ENCODE assay signal across 8 cellular contexts in genomic region chr12:49068879-49069506, GRCh38. TPM values are rescaled to one million over a fixed set of nuclear protein-coding genes. Genes with fewer than 3 reads are reported as not detected.
DNase-seq lines count a peak whose midpoint lies in the region; TF ChIP-seq lines count a peak whose summit lies in the region.

No MANE protein-coding gene starts in this region.

- no peak for TF ChIP-seq POLR2A in stomach (IDR thresholded peaks at IDR 0.05)

- TF ChIP-seq CTCF in WERI-Rb-1 (IDR thresholded peaks at IDR 0.05; ENCODE audit: low read depth, low read length) = no peak
- no peak for TF ChIP-seq CTCF in stomach (IDR thresholded peaks at IDR 0.05)

- H3K4me3 ChIP-seq in WERI-Rb-1 (ENCODE audit: low read depth, low read length) (peak overlapping the region; percentile 58), iPS DF 6.9 (ENCODE audit: low read length) (peak overlapping the region; percentile 61; the same call in 1 of the 2 replicates), stomach (peak overlapping the region; percentile 74 to 88 (median 80))

- WGBS in iPS DF 6.9 (ENCODE audit: insufficient coverage, insufficient read length) = no CpG with 5 or more reads among the region's 21 CpGs
- 14 to 23% (median 20%) methylated on average over 21 of the region's 21 CpGs for WGBS in stomach, 5 donors

- no peak for TF ChIP-seq EP300 in stomach (IDR thresholded peaks at IDR 0.05)

- H3K4me1 ChIP-seq in iPS DF 6.9 (ENCODE audit: control insufficient read depth, insufficient read depth, low read length) = no peaks in the 10 kb centered on the region; the same call in 1 of the 2 replicates
- H3K4me1 ChIP-seq in stomach = peaks cover 10 to 22% (median 20%) of the 10 kb centered on the region in 4 donors

- peak; percentile 32 for DNase-seq in NCI-H748 (lab: John Stamatoyannopoulos, UW; ENCODE audit: unreplicated experiment)
- DNase-seq in NCI-H748 treated with DMSO at 0.1 percent for 48 hours (lab: John Stamatoyannopoulos, UW) = no peak
- DNase-seq in WERI-Rb-1 = peak; percentile 37
- no peak for DNase-seq in iPS DF 6.9 (ENCODE audit: low read depth, low spot score)
- no peak for DNase-seq in stomach
- DNase-seq in H4 (ENCODE audit: low spot score) = no peak
- no peak for DNase-seq in stimulated activated naive CD4-positive, alpha-beta T cell treated with Interleukin-2 at 50 U/mL for 16 hours (lab: John Stamatoyannopoulos, UW)
- no peak for DNase-seq in medulla oblongata (ENCODE audit: extremely low spot score)

- H3K36me3 ChIP-seq in WERI-Rb-1 (peaks cover 8% of the 10 kb centered on the region), iPS DF 6.9 (ENCODE audit: control insufficient read depth, insufficient read depth, low read length) (no peaks in the 10 kb centered on the region), stomach (no peaks in the 10 kb centered on the region)

- H3K27ac ChIP-seq in WERI-Rb-1 (peak overlapping the region; percentile 68), iPS DF 6.9 (ENCODE audit: low read length) (no peak overlapping the region), stomach (peak overlapping the region in 4 of 5 donors; percentile 73 to 87 (median 85))

- H3K9me3 ChIP-seq in WERI-Rb-1 (ENCODE audit: severe bottlenecking) = no peaks in the 10 kb centered on the region
- H3K9me3 ChIP-seq in iPS DF 6.9 (ENCODE audit: control insufficient read depth, insufficient read depth, low read length) = no peaks in the 10 kb centered on the region
- no peaks in the 10 kb centered on the region for H3K9me3 ChIP-seq in stomach

- H3K27me3 ChIP-seq in WERI-Rb-1 (ENCODE audit: insufficient read depth, low read depth, severe bottlenecking) (no peaks in the 10 kb centered on the region), iPS DF 6.9 (ENCODE audit: control insufficient read depth, insufficient read depth, low read length) (no peaks in the 10 kb centered on the region), stomach (no peaks in the 10 kb centered on the region)

- intact Hi-C loops in stomach (cut with DNase I; ENCODE audit: low total_unique reads) = loop anchor here (10.0 kb wide), 1 partner anchor 56 kb away; no protein-coding TSS in a partner anchor

RNA-seq across cellular contexts. Expression of gene RHEBL1, which starts 0.8 kb away (rescaled TPM):
- total RNA-seq in stomach = not detected
- polyA plus RNA-seq in stomach = 1 to 10 TPM in 1 of 3 donors, under 1 TPM in 1, not detected in 1; 0.75 to 1.0 TPM
- 0.99 and 2.4 TPM in 2 replicates for total RNA-seq in H4 (2014; rRNA removed; shearing (Covaris generic))

RNA-seq across cellular contexts. Expression of gene KMT2D, which starts 8.4 kb away (rescaled TPM):
- 100 to 1,000 TPM in 3 of 5 donors, 10 to 100 TPM in 2; 65.4 to 220 (median 110) TPM for total RNA-seq in stomach
- 10 to 100 TPM in 1 of 3 donors, 1 to 10 TPM in 2; 3.2 to 17.2 (median 7.4) TPM for polyA plus RNA-seq in stomach
- 6.9 and 9.4 TPM in 2 replicates for total RNA-seq in H4 (2014; rRNA removed; shearing (Covaris generic))

RNA-seq across cellular contexts. Expression of gene DHH, which starts 25.6 kb away (rescaled TPM):
- total RNA-seq in stomach = 1 to 10 TPM in 1 of 5 donors, under 1 TPM in 2, not detected in 2; 0.29 to 1.1 (median 0.58) TPM
- polyA plus RNA-seq in stomach = under 1 TPM; 0.10 to 0.15 (median 0.12) TPM
- 0.02 TPM in 1 of 2 replicates, not detected in the other for total RNA-seq in H4 (2014; rRNA removed; shearing (Covaris generic))

RNA-seq across cellular contexts. Expression of gene LMBR1L, which starts 41.7 kb away (rescaled TPM):
- 10 to 100 TPM; 11.2 to 61.4 (median 54.9) TPM for total RNA-seq in stomach
- 10 to 100 TPM in 1 of 3 donors, 1 to 10 TPM in 2; 6.8 to 40.4 (median 7.8) TPM for polyA plus RNA-seq in stomach
- 10.6 and 27.3 TPM in 2 replicates for total RNA-seq in H4 (2014; rRNA removed; shearing (Covaris generic))

RNA-seq across cellular contexts. Expression of gene PRKAG1, which starts 50.4 kb away (rescaled TPM):
- 10 to 100 TPM in 4 of 5 donors, 1 to 10 TPM in 1; 5.8 to 68.7 (median 36.9) TPM for total RNA-seq in stomach
- 10 to 100 TPM; 42.6 to 61.7 (median 48.7) TPM for polyA plus RNA-seq in stomach
- total RNA-seq in H4 (2014; rRNA removed; shearing (Covaris generic)) = 94.4 and 105 TPM in 2 replicates

Comparison
In these comparisons a context has a peak if more than half of its experiments do, and no peak if none do; other contexts are left out.
1. DNase-seq: peak in NCI-H748 (single experiment) and WERI-Rb-1 (single experiment); none in NCI-H748 treated with DMSO at 0.1 percent for 48 hours (single experiment), iPS DF 6.9 (single experiment), stomach (single experiment), H4 (single experiment), stimulated activated naive CD4-positive, alpha-beta T cell treated with Interleukin-2 at 50 U/mL for 16 hours (single experiment) and medulla oblongata (single experiment).
2. Peak in every context shown above with its lines, with median percentiles within 50 percentile points of each other: H3K4me3 ChIP-seq.